In the genomic region with DNA sequence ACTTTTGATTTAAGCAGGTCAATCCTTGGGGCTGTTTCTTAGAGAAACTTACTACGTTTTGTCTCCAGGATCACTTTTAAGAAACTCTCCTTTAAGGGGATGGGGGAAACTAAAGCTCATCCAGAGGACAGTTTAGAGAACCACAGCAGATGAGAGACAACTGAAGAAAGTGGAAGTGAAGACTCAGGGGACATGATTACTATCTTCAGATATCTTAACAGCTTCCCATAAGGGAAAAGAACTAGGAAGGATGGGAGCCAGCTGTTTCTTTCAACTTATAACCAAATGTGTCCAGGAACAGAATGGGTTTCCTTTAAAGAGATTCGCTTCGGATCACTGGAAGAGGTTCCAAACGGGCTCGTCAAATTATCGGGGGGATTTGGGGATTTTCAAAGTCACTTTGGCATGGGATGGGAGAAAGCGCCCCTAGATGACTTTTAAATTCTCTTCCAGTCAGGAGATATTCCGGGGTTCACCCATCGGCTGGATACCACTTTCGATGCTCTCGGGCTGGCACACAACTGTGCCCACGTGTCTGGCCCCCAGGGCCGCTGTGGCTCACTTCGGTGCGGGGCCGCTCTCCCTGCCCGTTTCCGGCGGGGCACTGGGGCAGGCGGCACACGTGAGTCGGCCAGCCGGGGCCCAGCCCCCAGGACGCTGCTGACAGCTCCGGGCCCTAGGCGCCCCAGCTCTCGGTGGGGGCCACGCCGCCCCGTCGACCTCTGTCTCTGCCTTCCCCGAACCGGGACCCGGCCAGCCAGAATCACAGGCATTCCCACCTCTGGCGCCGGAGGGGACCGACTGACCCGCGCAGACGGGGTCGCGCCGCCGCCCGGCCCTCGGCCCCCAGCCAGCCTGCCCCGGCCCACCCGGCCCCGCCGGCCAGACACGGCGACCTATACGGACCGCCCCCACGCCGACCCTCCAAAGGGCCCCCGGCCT, we compare ENCODE assay signal across 7 cellular contexts. TPM values are rescaled to one million over a fixed set of nuclear protein-coding genes. Genes with fewer than 3 reads are reported as not detected.
DNase-seq lines count a peak whose midpoint lies in the region; ATAC-seq and TF ChIP-seq lines count a peak whose summit lies in the region.

No MANE protein-coding gene starts in this region.

- H3K36me3 Mint-ChIP-seq in effector memory CD8-positive, alpha-beta T cell (ENCODE audit: insufficient read depth) = peaks cover 4% of the 10 kb centered on the region

- peak overlapping the region; percentile 80 to 81 for H3K4me3 Mint-ChIP-seq in effector memory CD8-positive, alpha-beta T cell

- peak overlapping the region; percentile 81 for H3K4me3 ChIP-seq in GM12875 (ENCODE audit: low read depth, low read length)

- no peaks in the 10 kb centered on the region for H3K27me3 Mint-ChIP-seq in effector memory CD8-positive, alpha-beta T cell

- H3K4me1 Mint-ChIP-seq in effector memory CD8-positive, alpha-beta T cell (ENCODE audit: low read depth in 2 of 2) = peaks cover 9 to 16% of the 10 kb centered on the region in 2 donors

- TF ChIP-seq CTCF in GM12875 (IDR thresholded peaks at IDR 0.05; ENCODE audit: borderline replicate concordance, insufficient read depth, low read depth, low read length) = no peak

- CTCF ChIA-PET in HEK293T (lab: Yijun Ruan, JAX) = interaction anchor here (0.6 kb wide), 1 partner anchor 709 kb away, joined by 4 read pairs; no protein-coding TSS in a partner anchor

- ATAC-seq in effector memory CD8-positive, alpha-beta T cell (replicated peaks) = peak; percentile 65

- H3K27ac Mint-ChIP-seq in effector memory CD8-positive, alpha-beta T cell = peak overlapping the region; percentile 85 to 89

- no peaks in the 10 kb centered on the region for H3K9me3 Mint-ChIP-seq in effector memory CD8-positive, alpha-beta T cell

- POLR2A ChIA-PET in HEK293T (lab: Yijun Ruan, JAX) = interaction anchor here (1.0 kb wide), 2 partner anchors 29 to 81 kb away, joined by 3 to 4 read pairs; no protein-coding TSS in a partner anchor

- DNase-seq in HEK293T (ENCODE audit: extremely low spot score) (peak; percentile 61), NCI-H2029 treated with DMSO at 0.1 percent for 48 hours (lab: John Stamatoyannopoulos, UW) (peak; percentile 62), mesenteric fat pad (ENCODE audit: low spot score) (peak; percentile 92)
- peak; percentile 50 to 66 for DNase-seq in activated CD4-positive, alpha-beta T cell treated with anti-CD3 and anti-CD28 coated beads, Interleukin-2, amount 50 U/mL, for 48 hours
- peak; percentile 16 to 26 (median 22) for DNase-seq in effector memory CD8-positive, alpha-beta T cell
- peak; percentile 28 to 52 for DNase-seq in stimulated activated CD8-positive, alpha-beta memory T cell treated with anti-CD3 and anti-CD28 coated beads, Interleukin-2, amount 100 ng/mL, for 48 hours (ENCODE audit: low read depth in 2 of 2)

TF ChIP-seq in HEK293T, 16 proteins besides CTCF, POLR2A, EP300 and RAD21:
- TF ChIP-seq L3MBTL2 (conservative IDR thresholded peaks at IDR 0.05) (peak; percentile 74), ARNT (IDR thresholded peaks at IDR 0.05) (no peak)
- TF ChIP-seq, protein P1, sequence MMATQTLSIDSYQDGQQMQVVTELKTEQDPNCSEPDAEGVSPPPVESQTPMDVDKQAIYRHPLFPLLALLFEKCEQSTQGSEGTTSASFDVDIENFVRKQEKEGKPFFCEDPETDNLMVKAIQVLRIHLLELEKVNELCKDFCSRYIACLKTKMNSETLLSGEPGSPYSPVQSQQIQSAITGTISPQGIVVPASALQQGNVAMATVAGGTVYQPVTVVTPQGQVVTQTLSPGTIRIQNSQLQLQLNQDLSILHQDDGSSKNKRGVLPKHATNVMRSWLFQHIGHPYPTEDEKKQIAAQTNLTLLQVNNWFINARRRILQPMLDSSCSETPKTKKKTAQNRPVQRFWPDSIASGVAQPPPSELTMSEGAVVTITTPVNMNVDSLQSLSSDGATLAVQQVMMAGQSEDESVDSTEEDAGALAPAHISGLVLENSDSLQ (IDR thresholded peaks at IDR 0.05) = no peak

RNA-seq across cellular contexts. Expression of a gene that starts 1.0 kb away (rescaled TPM):
- 35.8 TPM for total RNA-seq in mesenteric fat pad

Comparison
In these comparisons a context has a peak if more than half of its experiments do, and no peak if none do; other contexts are left out.
1. Peak in every context shown above with its lines: DNase-seq, ATAC-seq and H3K4me3 ChIP-seq.
2. DNase-seq: peak in every context shown above with its lines; median percentile 92 in mesenteric fat pad; 62 in NCI-H2029 treated with DMSO at 0.1 percent for 48 hours; 61 in HEK293T; 58 in activated CD4-positive, alpha-beta T cell treated with anti-CD3 and anti-CD28 coated beads, Interleukin-2, amount 50 U/mL, for 48 hours; 40 in stimulated activated CD8-positive, alpha-beta memory T cell treated with anti-CD3 and anti-CD28 coated beads, Interleukin-2, amount 100 ng/mL, for 48 hours; 22 in effector memory CD8-positive, alpha-beta T cell.